ENCODE assay signal across 17 cellular contexts in the genomic region with DNA sequence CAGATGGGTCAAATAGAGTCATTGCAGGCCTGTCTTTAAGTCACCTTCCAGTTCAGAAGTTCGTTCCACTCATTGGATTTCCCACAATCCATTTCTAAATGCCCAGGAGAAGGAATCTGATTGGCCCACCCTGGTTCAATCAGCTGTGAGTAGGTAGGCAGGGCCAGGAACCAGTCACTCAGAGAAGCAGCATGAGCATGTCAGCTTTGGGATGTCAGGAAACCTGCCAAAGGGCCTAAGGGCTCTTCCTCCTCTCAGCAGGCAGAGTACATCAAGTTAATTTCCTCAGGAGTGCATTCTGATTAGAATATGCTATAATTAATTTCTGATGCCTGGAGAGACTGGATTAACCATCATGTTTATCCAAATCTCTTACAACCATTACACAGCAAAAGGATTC.
DNase-seq lines count a peak whose midpoint lies in the region; ATAC-seq and TF ChIP-seq lines count a peak whose summit lies in the region.
"Had no signal": no experiment of that assay in that cellular context is flagged by ENCODE, and none has a peak within 500 bp of the region (broad histone marks: within the 10 kb centered on the region; RNA-seq: fewer than 3 reads in every experiment).

No MANE protein-coding gene starts in this region.

- peaks cover 20% of the 10 kb centered on the region for H3K27me3 Mint-ChIP-seq in MCF 10A (ENCODE audit: insufficient read depth, unreplicated experiment)

- no peak overlapping the region for H3K27ac Mint-ChIP-seq in MCF 10A (ENCODE audit: low read depth, unreplicated experiment)

- no TSS peak for BruUV-seq in MCF 10A (replicated peaks; lab: Mats Ljungman, UMichigan)

- ATAC-seq in HG03460 (IDR thresholded peaks at IDR 0.05; ENCODE audit: unreplicated experiment) (no peak), omental fat pad (ENCODE audit: low FRiP score) (no peak), GM21423 (IDR thresholded peaks at IDR 0.05; ENCODE audit: unreplicated experiment) (no peak), GM21576 (IDR thresholded peaks at IDR 0.05; ENCODE audit: unreplicated experiment) (no peak)
- ATAC-seq: HepG2 had no signal

- no peaks in the 10 kb centered on the region for H3K9me3 ChIP-seq in breast epithelium
- no peaks in the 10 kb centered on the region for H3K9me3 ChIP-seq in SJCRH30 (replicated peaks)
- H3K9me3 ChIP-seq: Caco-2 had no signal

- H3K27me3 ChIP-seq in breast epithelium (no peaks in the 10 kb centered on the region), SJCRH30 (no peaks in the 10 kb centered on the region)

- H3K4me3 ChIP-seq in breast epithelium (no peak overlapping the region), SJCRH30 (no peak overlapping the region)

- DNase-seq in MCF 10A (ENCODE audit: unreplicated experiment), result peak; percentile 17
- no peak for DNase-seq in breast epithelium (ENCODE audit: low spot score in 2 of 2)
- DNase-seq in SJCRH30, result peak; percentile 8 to 25
- peak; percentile 4 for DNase-seq in foreskin melanocyte
- no peak for DNase-seq in omental fat pad (ENCODE audit: low spot score)
- DNase-seq: Caco-2, DMS79 treated with DMSO at 0.1 percent for 48 hours, GF-D8, H7, NCI-H1436, NCI-H2029 treated with DMSO at 0.1 percent for 48 hours, NCI-H510A treated with DMSO at 0.1 percent for 48 hours had no signal

- TF ChIP-seq CTCF in MCF 10A (IDR thresholded peaks at IDR 0.05; ENCODE audit: unreplicated experiment) (no peak), breast epithelium (IDR thresholded peaks at IDR 0.05) (no peak), omental fat pad (IDR thresholded peaks at IDR 0.05) (no peak)

- H3K4me1 ChIP-seq in breast epithelium (no peaks in the 10 kb centered on the region), SJCRH30 (no peaks in the 10 kb centered on the region)
- H3K4me1 ChIP-seq: Caco-2 had no signal

- no peak overlapping the region for H3K4me3 Mint-ChIP-seq in MCF 10A (ENCODE audit: unreplicated experiment)

- CTCF ChIA-PET in MCF 10A (lab: Yijun Ruan, JAX), result interaction anchor here (0.5 kb wide), 1 partner anchor 1218 kb away, joined by 4 read pairs; no protein-coding TSS in a partner anchor

- H3K27ac ChIP-seq in breast epithelium (no peak overlapping the region), SJCRH30 (no peak overlapping the region)
- H3K27ac ChIP-seq: C4-2B had no signal

- no peaks in the 10 kb centered on the region for H3K36me3 Mint-ChIP-seq in MCF 10A (ENCODE audit: insufficient read depth, unreplicated experiment)

- intact Hi-C loops in MCF 10A (cut with micrococcal nuclease) (no loop called here), breast epithelium (cut with DNase I; ENCODE audit: low total_unique reads) (loop anchor here (10.0 kb wide), 1 partner anchor 1569 kb away; no protein-coding TSS in a partner anchor)

- POLR2A ChIA-PET in MCF 10A (lab: Yijun Ruan, JAX), result no interaction called here

- H3K36me3 ChIP-seq in breast epithelium, result no peaks in the 10 kb centered on the region
- no peaks in the 10 kb centered on the region for H3K36me3 ChIP-seq in SJCRH30

- no peak for TF ChIP-seq POLR2A in breast epithelium (IDR thresholded peaks at IDR 0.05)

- H3K9me3 Mint-ChIP-seq in MCF 10A (ENCODE audit: unreplicated experiment), result no peaks in the 10 kb centered on the region

- peaks cover 5% of the 10 kb centered on the region for H3K4me1 Mint-ChIP-seq in MCF 10A (ENCODE audit: insufficient read depth, unreplicated experiment)

Comparison
In these comparisons a context has a peak if more than half of its experiments do, and no peak if none do; other contexts are left out.
1. DNase-seq: peak in MCF 10A (single experiment), SJCRH30 (2 of 2) and foreskin melanocyte (single experiment); none in breast epithelium (0 of 2) and omental fat pad (single experiment).